17 cellular contexts compared by ENCODE assay signal in genomic region chr16:84585472-84585871, GRCh38. TPM values are rescaled to one million over a fixed set of nuclear protein-coding genes. Genes with fewer than 3 reads are reported as not detected.
DNase-seq lines count a peak whose midpoint lies in the region; ATAC-seq, FAIRE-seq and TF ChIP-seq lines count a peak whose summit lies in the region.
"Had no signal": no experiment of that assay in that cellular context is flagged by ENCODE, and none has a peak within 500 bp of the region (broad histone marks: within the 10 kb centered on the region; RNA-seq: fewer than 3 reads in every experiment).

No MANE protein-coding gene starts in this region.

- POLR2A ChIA-PET in GM12878 (lab: Charles Lee): interaction anchor here (0.7 to 1.5 kb wide), 4 partner anchors 9 to 541 kb away, joined by 3 to 7 read pairs (median 5); partner anchors contain the start of gene COTL1

- H4K20me1 ChIP-seq in GM12878 (ENCODE audit: control insufficient read depth, insufficient read depth): no peaks in the 10 kb centered on the region

- in situ Hi-C loops in GM12878 (cut with MboI): no loop called here

- H3K4me3 ChIP-seq in GM12878: peak overlapping the region; percentile 45; the same call in 1 of the 2 replicates
- no peak overlapping the region for H3K4me3 ChIP-seq in neutrophil (ENCODE audit: low read depth in 1 of 2, low read length in 1 of 2)
- H3K4me3 ChIP-seq: esophagus muscularis mucosa, psoas muscle had no signal

- TF ChIP-seq RAD21 in GM12878 (IDR thresholded peaks at IDR 0.05; ENCODE audit: insufficient read depth, low read depth, low read length): no peak

- CTCF ChIA-PET in GM12878 (lab: Yijun Ruan, JAX): interaction anchor here (0.9 to 2.9 kb wide), 7 partner anchors 12 to 153 kb away, joined by 3 to 17 read pairs (median 3); no protein-coding TSS in a partner anchor

- H3K4me1 ChIP-seq in GM12878 (ENCODE audit: control insufficient read depth, insufficient read depth, low read length): peaks cover 19% of the 10 kb centered on the region
- H3K4me1 ChIP-seq in neutrophil (ENCODE audit: control insufficient read depth in 1 of 2, insufficient read depth in 1 of 2, low read depth in 1 of 2, low read length in 1 of 2): peaks cover 21 to 37% of the 10 kb centered on the region in 2 experiments
- H3K4me1 ChIP-seq: BE2C had no signal

- peak overlapping the region; percentile 24; the same call in 1 of the 2 replicates for H3K27ac ChIP-seq in GM12878 (ENCODE audit: control insufficient read depth, insufficient read depth)
- peak overlapping the region; percentile 73 for H3K27ac ChIP-seq in neutrophil
- H3K27ac ChIP-seq: esophagus muscularis mucosa, psoas muscle had no signal

- H3K4me2 ChIP-seq in GM12878 (ENCODE audit: control insufficient read depth, insufficient read depth): peak overlapping the region; percentile 33

- no peaks in the 10 kb centered on the region for H3K9me3 ChIP-seq in GM12878 (replicated peaks; ENCODE audit: control insufficient read depth, insufficient read depth, low read length)
- no peaks in the 10 kb centered on the region for H3K9me3 ChIP-seq in neutrophil
- H3K9me3 ChIP-seq: BE2C, esophagus muscularis mucosa, psoas muscle had no signal

- H3K27me3 ChIP-seq in GM12878 (replicated peaks in 1 of 2; ENCODE audit: control insufficient read depth in 2 of 2, insufficient read depth in 2 of 2, low read length in 1 of 2): no peaks in the 10 kb centered on the region
- no peaks in the 10 kb centered on the region for H3K27me3 ChIP-seq in neutrophil
- H3K27me3 ChIP-seq: BE2C, esophagus muscularis mucosa had no signal

- peaks cover 64% of the 10 kb centered on the region for H3K79me2 ChIP-seq in GM12878 (ENCODE audit: control insufficient read depth, insufficient read depth, low read length)

- DNase-seq in GM12878 (ENCODE audit: low read depth, low spot score) (no peak), D341Med (ENCODE audit: low spot score) (no peak), SKM-1 (lab: John Stamatoyannopoulos, UW; ENCODE audit: unreplicated experiment) (no peak)
- DNase-seq: activated CD4-positive, CD25-positive, alpha-beta regulatory T cell; central memory CD4-positive, alpha-beta T cell; effector CD4-positive, alpha-beta T cell; GDM1; NCI-H1105 treated with DMSO at 0.1 percent for 48 hours; SIG-M5 had no signal

- intact Hi-C loops in GM12878 (cut with micrococcal nuclease; ENCODE audit: unreplicated experiment): no loop called here

- TF ChIP-seq CTCF in GM12878 (IDR thresholded peaks at IDR 0.05 in 2 of 3, conservative IDR thresholded peaks at IDR 0.05 in 1 of 3; ENCODE audit: control insufficient read depth in 2 of 3, extremely low read depth in 1 of 3, insufficient read depth in 1 of 3, low read depth in 3 of 3, low read length in 3 of 3): no peak
- no peak for TF ChIP-seq CTCF in neutrophil (IDR thresholded peaks at IDR 0.05)

- no TSS peak for BruUV-seq in GM12878 (replicated peaks; lab: Mats Ljungman, UMichigan)

- no peak overlapping the region for H2AFZ ChIP-seq in GM12878 (ENCODE audit: control insufficient read depth, low read depth, low read length)

- peak; percentile 4 for ATAC-seq in GM18867 (IDR thresholded peaks at IDR 0.05; ENCODE audit: unreplicated experiment)
- peak; percentile 13 for ATAC-seq in HG02678 (IDR thresholded peaks at IDR 0.05; ENCODE audit: unreplicated experiment)
- no peak; the same call in 2 of the 3 replicates for ATAC-seq in GM12878
- ATAC-seq in GM18498 (IDR thresholded peaks at IDR 0.05; ENCODE audit: unreplicated experiment): no peak
- ATAC-seq: natural killer cell treated with Interleukin-12 subunit alpha and Interleukin-12 subunit beta and Interleukin-15 and Interleukin-18, amount 100 ng/mL, for 72 hours had no signal

- no peak for TF ChIP-seq EP300 in GM12878 (IDR thresholded peaks at IDR 0.05; ENCODE audit: borderline replicate concordance in 1 of 2, control insufficient read depth in 1 of 2, low read depth in 2 of 2, low read length in 2 of 2)

- SMC1A ChIA-PET in GM12878 (lab: Charles Lee; ENCODE audit: uncharacterized antibody, unreplicated experiment): interaction anchor here (0.9 to 4.6 kb wide), 15 partner anchors 9 to 161 kb away, joined by 3 to 20 read pairs (median 4); no protein-coding TSS in a partner anchor

- WGBS in GM12878 (ENCODE audit: insufficient coverage, insufficient replicate concordance, low lambda C conversion rate, missing lambda C conversion rate): 88% methylated on average over 6 of the region's 6 CpGs

- H3K36me3 ChIP-seq in GM12878 (ENCODE audit: control insufficient read depth in 2 of 2, insufficient read depth in 2 of 2, low read length in 1 of 2) (peaks cover 34 to 41% of the 10 kb centered on the region in 2 experiments), neutrophil (peaks cover 90% of the 10 kb centered on the region)
- H3K36me3 ChIP-seq: BE2C had no signal

- H3K9ac ChIP-seq in GM12878 (ENCODE audit: control insufficient read depth, insufficient read depth, low read length): no peak overlapping the region

- RAD21 ChIA-PET in GM12878 (lab: Charles Lee; ENCODE audit: unreplicated experiment): interaction anchor here (1.0 to 2.5 kb wide), 7 partner anchors 9 to 79 kb away, joined by 3 to 8 read pairs (median 4); no protein-coding TSS in a partner anchor

- TF ChIP-seq POLR2A in GM12878 (IDR thresholded peaks at IDR 0.05; ENCODE audit: low read depth, low read length): no peak

- no peak for FAIRE-seq in GM12878 (lab: Jason Lieb, UNC)

TF ChIP-seq in GM12878, 131 proteins besides CTCF, POLR2A, EP300 and RAD21:
- TF ChIP-seq ATF7 (IDR thresholded peaks at IDR 0.05; ENCODE audit: low read depth) (no peak), RELA (IDR thresholded peaks at IDR 0.05; ENCODE audit: borderline replicate concordance, partially characterized antibody) (no peak), IRF4 (IDR thresholded peaks at IDR 0.05; ENCODE audit: low read depth, low read length) (no peak), MXI1 (IDR thresholded peaks at IDR 0.05; ENCODE audit: low read depth, low read length) (no peak), ZBTB33 (IDR thresholded peaks at IDR 0.05) (no peak), ZNF217 (IDR thresholded peaks at IDR 0.05) (no peak), HCFC1 (IDR thresholded peaks at IDR 0.05; ENCODE audit: low read length) (no peak)

RNA-seq across cellular contexts. Expression of gene COTL1, which starts 32.4 kb away (rescaled TPM):
- total RNA-seq in GM12878 (2013; cell fraction: nucleolus; rRNA removed): 94.3 and 106 TPM in 2 replicates
- total RNA-seq in GM12878 (2014; rRNA removed): 417 and 464 TPM in 2 replicates
- total RNA-seq in GM12878 (2014; rRNA removed; fragmentation: Illumina TruSeq; extraction: Trizol): 241 and 279 TPM in 2 replicates
- total RNA-seq in GM12878 (2021): 675 and 688 TPM in 2 replicates
- 255 TPM for polyA plus RNA-seq in GM12878 (2011; ENCODE audit: low read depth)
- polyA plus RNA-seq in GM12878 (2011; rRNA removed): 136 and 205 TPM in 2 replicates
- 261 and 288 TPM in 2 replicates for polyA plus RNA-seq in GM12878 (2011; cell fraction: cytosol; rRNA removed)
- 174 and 206 TPM in 2 replicates for polyA plus RNA-seq in GM12878 (2011; cell fraction: nucleus; rRNA removed)
- polyA plus RNA-seq in GM12878 (2012): 331 and 436 TPM in 2 replicates
- 257 and 493 TPM in 2 replicates for polyA plus RNA-seq in GM12878 (2014; fragmentation: Illumina TruSeq; extraction: Trizol)
- polyA plus RNA-seq in GM12878 (2014; fragmentation: Nextera tagmentation; extraction: Ambion mirVana): 100 to 1,000 TPM; 140 to 235 TPM
- 382 and 423 TPM in 2 replicates for polyA plus RNA-seq in GM12878 (2014; rRNA removed)
- 100 to 1,000 TPM; 146 to 894 TPM for polyA plus RNA-seq in GM12878 (2016; fragmentation: Nextera tagmentation; extraction: Ambion mirVana)
- polyA minus RNA-seq in GM12878 (2011; rRNA and poly(A)+ RNA removed): 103 and 174 TPM in 2 replicates
- polyA minus RNA-seq in GM12878 (2011; cell fraction: cytosol; rRNA and poly(A)+ RNA removed): 77.1 and 81.1 TPM in 2 replicates
- 78.5 and 132 TPM in 2 replicates for polyA minus RNA-seq in GM12878 (2011; cell fraction: nucleus; rRNA and poly(A)+ RNA removed)

Comparison
In these comparisons a context has a peak if more than half of its experiments do, and no peak if none do; other contexts are left out.
1. ATAC-seq: peak in GM18867 (single experiment) and HG02678 (single experiment); none in GM12878 (single experiment) and GM18498 (single experiment).